ENCODE assay signal across 1 cellular context in genomic region chr6:43828711-43829110, GRCh38.
TF ChIP-seq lines count a peak whose summit lies in the region.

No MANE protein-coding gene starts in this region.

TF ChIP-seq in WTC11, 78 proteins besides CTCF, POLR2A, EP300 and RAD21 (continued from another document):
- TF ChIP-seq PRDM15 (CRISPR knock-in tag; IDR thresholded peaks at IDR 0.05) = no peak
